ENCODE assay signal across 15 cellular contexts in the genomic region with DNA sequence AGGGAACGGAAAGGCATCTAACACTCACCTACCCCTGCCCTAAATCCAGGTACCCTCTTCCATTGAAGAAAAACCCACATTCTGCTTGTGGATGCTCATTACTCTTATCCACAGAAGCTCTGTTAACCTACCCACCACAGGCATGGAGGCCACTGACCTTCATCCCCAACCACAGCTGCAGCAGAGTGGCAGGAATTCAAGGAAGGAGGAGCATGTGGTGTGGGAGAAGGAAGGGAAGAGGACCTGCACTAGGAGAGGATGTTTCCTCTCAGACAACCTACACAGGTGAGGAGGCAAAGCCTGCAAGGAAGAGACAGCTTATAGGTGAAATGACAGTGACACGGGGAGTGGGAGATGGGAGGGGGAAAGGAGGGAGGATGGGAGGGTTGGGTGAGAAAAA.
DNase-seq lines count a peak whose midpoint lies in the region; ATAC-seq and TF ChIP-seq lines count a peak whose summit lies in the region.
"Had no signal": no experiment of that assay in that cellular context is flagged by ENCODE, and none has a peak within 500 bp of the region (broad histone marks: within the 10 kb centered on the region; RNA-seq: fewer than 3 reads in every experiment).

No MANE protein-coding gene starts in this region.

- no peaks in the 10 kb centered on the region for H3K36me3 ChIP-seq in HEK293 (ENCODE audit: control insufficient read depth in 2 of 2, insufficient read depth in 1 of 2, low read length in 2 of 2)
- no peaks in the 10 kb centered on the region for H3K36me3 ChIP-seq in gastrocnemius medialis

- H3K27ac ChIP-seq in HEK293 (ENCODE audit: extremely low read depth, low read depth, low read length), result no peak overlapping the region
- H3K27ac ChIP-seq in gastrocnemius medialis, result peak overlapping the region in 3 of 4 donors; percentile 70 to 77 (median 76)
- H3K27ac ChIP-seq: epithelial cell of prostate had no signal

- no peak for TF ChIP-seq POLR2A in gastrocnemius medialis (IDR thresholded peaks at IDR 0.05)

- H3K4me1 ChIP-seq in HEK293 (ENCODE audit: control insufficient read depth, insufficient read depth, low read length) (no peaks in the 10 kb centered on the region; the same call in 1 of the 2 replicates), gastrocnemius medialis (peaks cover 13 to 14% of the 10 kb centered on the region in 2 donors)

- TF ChIP-seq CTCF in HEK293 (tag by site-specific recombination; IDR thresholded peaks at IDR 0.05), result no peak
- no peak for TF ChIP-seq CTCF in gastrocnemius medialis (IDR thresholded peaks at IDR 0.05 in 4 of 5, conservative IDR thresholded peaks at IDR 0.05 in 1 of 5)

- POLR2A ChIA-PET in HEK293 (lab: Yijun Ruan, JAX), result interaction anchor here (0.7 kb wide), 1 partner anchor 67 kb away, joined by 4 read pairs; no protein-coding TSS in a partner anchor

- CTCF ChIA-PET in HEK293 (lab: Yijun Ruan, JAX), result interaction anchor here (0.6 to 3.6 kb wide), 6 partner anchors 12 to 280 kb away, joined by 3 to 16 read pairs (median 6); no protein-coding TSS in a partner anchor

- H3K9me3 ChIP-seq in HEK293 (ENCODE audit: control insufficient read depth, insufficient read depth, low read depth, low read length) (no peaks in the 10 kb centered on the region), gastrocnemius medialis (no peaks in the 10 kb centered on the region)

- ATAC-seq in gastrocnemius medialis, result no peak
- ATAC-seq in HG02610 (IDR thresholded peaks at IDR 0.05; ENCODE audit: unreplicated experiment), result no peak
- ATAC-seq: K562, T-helper 17 cell had no signal

- no peaks in the 10 kb centered on the region for H3K27me3 ChIP-seq in gastrocnemius medialis

- intact Hi-C loops in gastrocnemius medialis (cut with DNase I; ENCODE audit: low total_unique reads), result no loop called here

- in situ Hi-C loops in gastrocnemius medialis (cut with MboI; ENCODE audit: low sequenced_read_pairs in 4 of 4), result loop anchor here in 1 of 4 donors (10.0 kb wide), 1 partner anchor 251 kb away; no protein-coding TSS in a partner anchor

- DNase-seq in RPMI7951 (ENCODE audit: low read depth) (peak; percentile 68), fibroblast of peridontal ligament (ENCODE audit: extremely low read depth) (peak; percentile 37), gastrocnemius medialis (no peak), NCI-H446 (lab: John Stamatoyannopoulos, UW) (no peak), D341Med (ENCODE audit: low spot score) (no peak)
- DNase-seq: activated CD4-positive, CD25-positive, alpha-beta regulatory T cell treated with anti-CD3 and anti-CD28 coated beads, Interleukin-2, amount 50 U/mL, for 72 hours; activated gamma-delta T cell; dermis blood vessel endothelial cell; kidney; stimulated activated CD4-positive, alpha-beta T cell treated with anti-CD3 and anti-CD28 coated beads, Interleukin-4, amount 100 ng/mL, for 4 hours; T-helper 17 cell had no signal

- H3K4me3 ChIP-seq in HEK293 (ENCODE audit: low read depth, low read length) (no peak overlapping the region), gastrocnemius medialis (no peak overlapping the region)
- H3K4me3 ChIP-seq: K562 had no signal

TF ChIP-seq in HEK293, 187 proteins besides CTCF, POLR2A, EP300 and RAD21:
- TF ChIP-seq, protein P1, sequence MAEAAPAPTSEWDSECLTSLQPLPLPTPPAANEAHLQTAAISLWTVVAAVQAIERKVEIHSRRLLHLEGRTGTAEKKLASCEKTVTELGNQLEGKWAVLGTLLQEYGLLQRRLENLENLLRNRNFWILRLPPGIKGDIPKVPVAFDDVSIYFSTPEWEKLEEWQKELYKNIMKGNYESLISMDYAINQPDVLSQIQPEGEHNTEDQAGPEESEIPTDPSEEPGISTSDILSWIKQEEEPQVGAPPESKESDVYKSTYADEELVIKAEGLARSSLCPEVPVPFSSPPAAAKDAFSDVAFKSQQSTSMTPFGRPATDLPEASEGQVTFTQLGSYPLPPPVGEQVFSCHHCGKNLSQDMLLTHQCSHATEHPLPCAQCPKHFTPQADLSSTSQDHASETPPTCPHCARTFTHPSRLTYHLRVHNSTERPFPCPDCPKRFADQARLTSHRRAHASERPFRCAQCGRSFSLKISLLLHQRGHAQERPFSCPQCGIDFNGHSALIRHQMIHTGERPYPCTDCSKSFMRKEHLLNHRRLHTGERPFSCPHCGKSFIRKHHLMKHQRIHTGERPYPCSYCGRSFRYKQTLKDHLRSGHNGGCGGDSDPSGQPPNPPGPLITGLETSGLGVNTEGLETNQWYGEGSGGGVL (tag by site-specific recombination; IDR thresholded peaks at IDR 0.05), result peak; percentile 63
- no peak for TF ChIP-seq MZF1 (tag by site-specific recombination; IDR thresholded peaks at IDR 0.05; ENCODE audit: borderline replicate concordance)
- no peak for TF ChIP-seq ZBTB17 (tag by site-specific recombination; IDR thresholded peaks at IDR 0.05)
- TF ChIP-seq ZNF341 (tag by site-specific recombination; IDR thresholded peaks at IDR 0.05; ENCODE audit: low read depth), result no peak
- TF ChIP-seq, protein P2, sequence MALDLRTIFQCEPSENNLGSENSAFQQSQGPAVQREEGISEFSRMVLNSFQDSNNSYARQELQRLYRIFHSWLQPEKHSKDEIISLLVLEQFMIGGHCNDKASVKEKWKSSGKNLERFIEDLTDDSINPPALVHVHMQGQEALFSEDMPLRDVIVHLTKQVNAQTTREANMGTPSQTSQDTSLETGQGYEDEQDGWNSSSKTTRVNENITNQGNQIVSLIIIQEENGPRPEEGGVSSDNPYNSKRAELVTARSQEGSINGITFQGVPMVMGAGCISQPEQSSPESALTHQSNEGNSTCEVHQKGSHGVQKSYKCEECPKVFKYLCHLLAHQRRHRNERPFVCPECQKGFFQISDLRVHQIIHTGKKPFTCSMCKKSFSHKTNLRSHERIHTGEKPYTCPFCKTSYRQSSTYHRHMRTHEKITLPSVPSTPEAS (tag by site-specific recombination; IDR thresholded peaks at IDR 0.05), result no peak

Comparison
In these comparisons a context has a peak if more than half of its experiments do, and no peak if none do; other contexts are left out.
1. DNase-seq: peak in RPMI7951 (single experiment) and fibroblast of peridontal ligament (single experiment); none in gastrocnemius medialis (0 of 2), NCI-H446 (0 of 2) and D341Med (single experiment).